8 cellular contexts compared by ENCODE assay signal in genomic region chr7:23474098-23474828, GRCh38. TPM values are rescaled to one million over a fixed set of nuclear protein-coding genes. Genes with fewer than 3 reads are reported as not detected.
DNase-seq lines count a peak whose midpoint lies in the region; ATAC-seq and TF ChIP-seq lines count a peak whose summit lies in the region.

No MANE protein-coding gene starts in this region.

- H3K9me3 ChIP-seq in SJCRH30 (replicated peaks) (no peaks in the 10 kb centered on the region), body of pancreas (peaks cover 0 to 4% (median 0%) of the 10 kb centered on the region in 3 donors)

- H3K36me3 ChIP-seq in SJCRH30 (no peaks in the 10 kb centered on the region), body of pancreas (replicated peaks in 1 of 2; ENCODE audit: insufficient read depth in 1 of 2, low read depth in 2 of 2) (no peaks in the 10 kb centered on the region)

- TF ChIP-seq CTCF in NB4 (IDR thresholded peaks at IDR 0.05; ENCODE audit: low read depth, low read length), result no peak
- no peak for TF ChIP-seq CTCF in body of pancreas (IDR thresholded peaks at IDR 0.05)

- H3K4me3 ChIP-seq in NB4 (ENCODE audit: low read depth, low read length), result peak overlapping the region; percentile 84
- peak overlapping the region; percentile 87 for H3K4me3 ChIP-seq in SJCRH30
- no peak overlapping the region for H3K4me3 ChIP-seq in body of pancreas

- no peaks in the 10 kb centered on the region for H3K27me3 ChIP-seq in SJCRH30
- peaks cover 9 to 75% of the 10 kb centered on the region in 2 donors for H3K27me3 ChIP-seq in body of pancreas

- ATAC-seq in HG02678 (IDR thresholded peaks at IDR 0.05; ENCODE audit: unreplicated experiment) (peak; percentile 75), body of pancreas (peak; percentile 33)

- intact Hi-C loops in body of pancreas (cut with DNase I), result no loop called here

- H3K4me1 ChIP-seq in SJCRH30, result peaks cover 12% of the 10 kb centered on the region
- H3K4me1 ChIP-seq in body of pancreas, result peaks cover 31% of the 10 kb centered on the region

- DNase-seq in 8988T, result peak; percentile 64
- DNase-seq in NB4 (ENCODE audit: low read depth), result peak; percentile 100
- DNase-seq in SJCRH30, result peak; percentile 99 to 100
- DNase-seq in body of pancreas, result peak; percentile 21 to 54 (median 32)
- peak; percentile 99 for DNase-seq in islet precursor cell
- DNase-seq in stimulated activated CD4-positive, alpha-beta T cell treated with anti-CD3 and anti-CD28 coated beads, Interleukin-4, amount 100 ng/mL, for 4 hours, result peak; percentile 52 to 61

- peak; percentile 89 for TF ChIP-seq POLR2A in GM15510 (IDR thresholded peaks at IDR 0.05; ENCODE audit: borderline replicate concordance, extremely low read depth, insufficient read length)
- peak; percentile 96 for TF ChIP-seq POLR2A in NB4 (IDR thresholded peaks at IDR 0.05; ENCODE audit: extremely low read depth, insufficient read length)
- TF ChIP-seq POLR2A in body of pancreas (IDR thresholded peaks at IDR 0.05), result no peak

- peak overlapping the region; percentile 94 for H3K27ac ChIP-seq in SJCRH30
- no peak overlapping the region for H3K27ac ChIP-seq in body of pancreas

- 3 to 6% methylated on average over 15 to 65 of the region's 65 CpGs for WGBS in body of pancreas, 2 donors

RNA-seq across cellular contexts. Expression of gene IGF2BP3, which starts 4.0 kb away (rescaled TPM):
- 105 and 120 TPM in 2 replicates for total RNA-seq in SJCRH30 (2014; rRNA removed; shearing (Covaris generic))
- 1 to 10 TPM in 1 of 2 donors, under 1 TPM in 1; 0.33 to 1.3 TPM for total RNA-seq in body of pancreas

RNA-seq across cellular contexts. Expression of gene TRA2A, which starts 57.5 kb away (rescaled TPM):
- 50.0 and 51.2 TPM in 2 replicates for total RNA-seq in SJCRH30 (2014; rRNA removed; shearing (Covaris generic))
- total RNA-seq in body of pancreas, result 10 to 100 TPM; 26.2 to 35.6 TPM

Comparison
In these comparisons a context has a peak if more than half of its experiments do, and no peak if none do; other contexts are left out.
1. DNase-seq: peak in every context shown above with its lines; median percentile 100 in NB4; 100 in SJCRH30; 99 in islet precursor cell; 64 in 8988T; 56 in stimulated activated CD4-positive, alpha-beta T cell treated with anti-CD3 and anti-CD28 coated beads, Interleukin-4, amount 100 ng/mL, for 4 hours; 32 in body of pancreas.
2. POLR2A ChIP-seq: peak in GM15510 (single experiment) and NB4 (single experiment); none in body of pancreas (0 of 3).
3. H3K4me3 ChIP-seq: peak in NB4 (single experiment) and SJCRH30 (single experiment); none in body of pancreas (0 of 2).
4. RNA of gene IGF2BP3, which starts 4.0 kb away (total RNA-seq): 105 to 120 TPM in SJCRH30; 0.33 to 1.3 TPM in body of pancreas; every median in the first group is over 10 times any median in the second.